Comparison of ENCODE assay signal across 1 cellular context in the genomic region with DNA sequence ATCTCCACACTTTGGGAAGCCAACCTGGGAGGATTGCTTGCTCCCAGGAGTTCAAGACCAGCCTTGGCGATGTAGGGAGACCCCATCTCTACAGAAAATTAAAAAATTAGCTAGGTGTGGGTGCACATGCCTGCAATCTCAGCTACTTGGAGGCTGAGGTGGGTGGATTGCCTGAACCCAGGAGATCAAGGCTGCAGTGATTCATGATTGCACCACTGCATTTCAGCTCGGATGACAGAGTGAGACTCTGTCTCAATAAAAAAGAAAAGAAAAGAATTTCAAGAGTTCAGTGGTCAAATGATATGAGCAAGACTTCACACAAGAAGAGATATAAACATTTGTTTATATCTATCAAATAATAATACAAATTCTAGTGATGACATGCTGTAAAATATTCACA.
TF ChIP-seq lines count a peak whose summit lies in the region.

No MANE protein-coding gene starts in this region.

TF ChIP-seq in HCT116, 20 proteins besides CTCF, POLR2A, EP300 and RAD21:
- TF ChIP-seq FOSL1 (IDR thresholded peaks at IDR 0.05; ENCODE audit: low read depth) (peak; percentile 75), JUND (IDR thresholded peaks at IDR 0.05) (peak; percentile 55), SP1 (IDR thresholded peaks at IDR 0.05; ENCODE audit: low read depth) (peak; percentile 66), CEBPB (IDR thresholded peaks at IDR 0.05; ENCODE audit: low read depth) (peak; percentile 92), POLR2AphosphoS5 (IDR thresholded peaks at IDR 0.05; ENCODE audit: low read depth, low read length) (peak; percentile 44; the same call in 1 of the 2 replicates), CBX3 (IDR thresholded peaks at IDR 0.05; ENCODE audit: low read depth) (peak; percentile 45; the same call in 1 of the 2 replicates), EGR1 (IDR thresholded peaks at IDR 0.05; ENCODE audit: low read depth) (peak; percentile 68; the same call in 1 of the 2 replicates)
- TF ChIP-seq, protein P1, sequence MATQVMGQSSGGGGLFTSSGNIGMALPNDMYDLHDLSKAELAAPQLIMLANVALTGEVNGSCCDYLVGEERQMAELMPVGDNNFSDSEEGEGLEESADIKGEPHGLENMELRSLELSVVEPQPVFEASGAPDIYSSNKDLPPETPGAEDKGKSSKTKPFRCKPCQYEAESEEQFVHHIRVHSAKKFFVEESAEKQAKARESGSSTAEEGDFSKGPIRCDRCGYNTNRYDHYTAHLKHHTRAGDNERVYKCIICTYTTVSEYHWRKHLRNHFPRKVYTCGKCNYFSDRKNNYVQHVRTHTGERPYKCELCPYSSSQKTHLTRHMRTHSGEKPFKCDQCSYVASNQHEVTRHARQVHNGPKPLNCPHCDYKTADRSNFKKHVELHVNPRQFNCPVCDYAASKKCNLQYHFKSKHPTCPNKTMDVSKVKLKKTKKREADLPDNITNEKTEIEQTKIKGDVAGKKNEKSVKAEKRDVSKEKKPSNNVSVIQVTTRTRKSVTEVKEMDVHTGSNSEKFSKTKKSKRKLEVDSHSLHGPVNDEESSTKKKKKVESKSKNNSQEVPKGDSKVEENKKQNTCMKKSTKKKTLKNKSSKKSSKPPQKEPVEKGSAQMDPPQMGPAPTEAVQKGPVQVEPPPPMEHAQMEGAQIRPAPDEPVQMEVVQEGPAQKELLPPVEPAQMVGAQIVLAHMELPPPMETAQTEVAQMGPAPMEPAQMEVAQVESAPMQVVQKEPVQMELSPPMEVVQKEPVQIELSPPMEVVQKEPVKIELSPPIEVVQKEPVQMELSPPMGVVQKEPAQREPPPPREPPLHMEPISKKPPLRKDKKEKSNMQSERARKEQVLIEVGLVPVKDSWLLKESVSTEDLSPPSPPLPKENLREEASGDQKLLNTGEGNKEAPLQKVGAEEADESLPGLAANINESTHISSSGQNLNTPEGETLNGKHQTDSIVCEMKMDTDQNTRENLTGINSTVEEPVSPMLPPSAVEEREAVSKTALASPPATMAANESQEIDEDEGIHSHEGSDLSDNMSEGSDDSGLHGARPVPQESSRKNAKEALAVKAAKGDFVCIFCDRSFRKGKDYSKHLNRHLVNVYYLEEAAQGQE (IDR thresholded peaks at IDR 0.05; ENCODE audit: low read depth): no peak
- TF ChIP-seq, protein P2, sequence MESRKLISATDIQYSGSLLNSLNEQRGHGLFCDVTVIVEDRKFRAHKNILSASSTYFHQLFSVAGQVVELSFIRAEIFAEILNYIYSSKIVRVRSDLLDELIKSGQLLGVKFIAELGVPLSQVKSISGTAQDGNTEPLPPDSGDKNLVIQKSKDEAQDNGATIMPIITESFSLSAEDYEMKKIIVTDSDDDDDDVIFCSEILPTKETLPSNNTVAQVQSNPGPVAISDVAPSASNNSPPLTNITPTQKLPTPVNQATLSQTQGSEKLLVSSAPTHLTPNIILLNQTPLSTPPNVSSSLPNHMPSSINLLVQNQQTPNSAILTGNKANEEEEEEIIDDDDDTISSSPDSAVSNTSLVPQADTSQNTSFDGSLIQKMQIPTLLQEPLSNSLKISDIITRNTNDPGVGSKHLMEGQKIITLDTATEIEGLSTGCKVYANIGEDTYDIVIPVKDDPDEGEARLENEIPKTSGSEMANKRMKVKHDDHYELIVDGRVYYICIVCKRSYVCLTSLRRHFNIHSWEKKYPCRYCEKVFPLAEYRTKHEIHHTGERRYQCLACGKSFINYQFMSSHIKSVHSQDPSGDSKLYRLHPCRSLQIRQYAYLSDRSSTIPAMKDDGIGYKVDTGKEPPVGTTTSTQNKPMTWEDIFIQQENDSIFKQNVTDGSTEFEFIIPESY (IDR thresholded peaks at IDR 0.05; ENCODE audit: extremely low read depth, insufficient replicate concordance, low read length): no peak
- TF ChIP-seq, protein P3, sequence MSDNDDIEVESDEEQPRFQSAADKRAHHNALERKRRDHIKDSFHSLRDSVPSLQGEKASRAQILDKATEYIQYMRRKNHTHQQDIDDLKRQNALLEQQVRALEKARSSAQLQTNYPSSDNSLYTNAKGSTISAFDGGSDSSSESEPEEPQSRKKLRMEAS (IDR thresholded peaks at IDR 0.05): peak; percentile 51
